ENCODE assay signal across 8 cellular contexts in the genomic region with DNA sequence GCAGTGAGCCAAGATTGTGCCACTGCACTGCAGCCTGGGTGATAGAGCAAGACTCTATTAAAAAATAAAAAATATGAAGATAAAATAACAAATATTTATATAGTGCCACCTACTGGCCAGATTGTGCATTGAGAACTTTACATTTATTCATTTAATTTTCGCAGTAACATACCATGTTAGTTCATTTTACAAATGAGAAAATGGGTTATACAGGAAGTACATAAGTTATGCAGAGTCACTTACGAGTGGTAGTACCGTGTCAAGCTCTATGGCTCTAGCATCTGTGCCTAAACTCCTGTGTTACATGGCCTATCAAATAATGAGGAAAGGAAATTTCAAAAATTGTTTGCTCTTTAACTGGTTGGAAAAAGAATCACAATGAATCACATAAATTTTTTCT. TPM values are rescaled to one million over a fixed set of nuclear protein-coding genes. Genes with fewer than 3 reads are reported as not detected.
A peak's percentile ranks its signal among the peaks of the same experiment; 100 is the strongest.
DNase-seq lines count a peak whose midpoint lies in the region; ATAC-seq and TF ChIP-seq lines count a peak whose summit lies in the region.

No MANE protein-coding gene starts in this region.

- H3K4me1 ChIP-seq in right atrium auricular region: no peaks in the 10 kb centered on the region
- H3K4me1 ChIP-seq in right cardiac atrium (ENCODE audit: control insufficient read depth, insufficient read depth, low read length): no peaks in the 10 kb centered on the region
- H3K4me1 ChIP-seq in PC-3 (ENCODE audit: insufficient read depth, low read length): no peaks in the 10 kb centered on the region

- H3K27ac ChIP-seq in right atrium auricular region: no peak overlapping the region
- H3K27ac ChIP-seq in right cardiac atrium (ENCODE audit: low read length): no peak overlapping the region
- H3K27ac ChIP-seq in PC-3 (ENCODE audit: low read length): no peak overlapping the region

- POLR2A ChIA-PET in PC-3 (lab: Charles Lee; ENCODE audit: unreplicated experiment): no interaction called here

- H3K4me3 ChIP-seq in right atrium auricular region: no peak overlapping the region
- no peak overlapping the region for H3K4me3 ChIP-seq in right cardiac atrium (ENCODE audit: low read length)
- no peak overlapping the region for H3K4me3 ChIP-seq in PC-3 (ENCODE audit: low read length)

- H3K36me3 ChIP-seq in right atrium auricular region (peaks cover 83% of the 10 kb centered on the region), PC-3 (ENCODE audit: low read depth, low read length) (peaks cover 73% of the 10 kb centered on the region)

- no peak overlapping the region for H3K4me2 ChIP-seq in PC-3 (ENCODE audit: low read length)

- no peak overlapping the region for H3K9ac ChIP-seq in PC-3 (ENCODE audit: low read length)

- no peak overlapping the region for H2AFZ ChIP-seq in PC-3 (ENCODE audit: low read length)

- no peak for DNase-seq in right atrium auricular region (ENCODE audit: low spot score)
- DNase-seq in right cardiac atrium: no peak
- peak; percentile 61 for DNase-seq in PC-3
- peak; percentile 12 for DNase-seq in renal cortical epithelial cell (ENCODE audit: low read depth)
- DNase-seq in stimulated activated naive CD4-positive, alpha-beta T cell treated with Interleukin-2 at 50 U/mL for 16 hours (lab: John Stamatoyannopoulos, UW): no peak
- DNase-seq in GOT3 (lab: John Stamatoyannopoulos, UW): no peak

- WGBS in right cardiac atrium: 57% methylated on average over 3 of the region's 3 CpGs

- no peaks in the 10 kb centered on the region for H4K20me1 ChIP-seq in PC-3 (ENCODE audit: low read length)

- H3K9me2 ChIP-seq in PC-3 (replicated peaks; ENCODE audit: low read length): no peaks in the 10 kb centered on the region

- H3K79me2 ChIP-seq in PC-3 (ENCODE audit: low read length): no peaks in the 10 kb centered on the region

- H3K27me3 ChIP-seq in right atrium auricular region (no peaks in the 10 kb centered on the region), right cardiac atrium (ENCODE audit: control insufficient read depth, insufficient read depth) (no peaks in the 10 kb centered on the region), PC-3 (ENCODE audit: low read length) (no peaks in the 10 kb centered on the region)

- intact Hi-C loops in right cardiac atrium (cut with DNase I) (no loop called here), PC-3 (cut with micrococcal nuclease) (loop anchor here (5.0 to 10.0 kb wide), 3 partner anchors 150 to 1853 kb away; a partner anchor contains a TSS)

- CTCF ChIA-PET in PC-3 (lab: Charles Lee): no interaction called here

- BruUV-seq in PC-3 (replicated peaks; lab: Mats Ljungman, UMichigan): no TSS peak

- peak; percentile 54 to 79 for TF ChIP-seq CTCF in right atrium auricular region (IDR thresholded peaks at IDR 0.05)
- peak; percentile 58 for TF ChIP-seq CTCF in PC-3 (conservative IDR thresholded peaks at IDR 0.05; ENCODE audit: low read depth, low read length)

- no peak for ATAC-seq in right cardiac atrium
- ATAC-seq in PC-3: peak; percentile 35
- ATAC-seq in esophagus mucosa: peak; percentile 26
- ATAC-seq in GM19395 (IDR thresholded peaks at IDR 0.05; ENCODE audit: unreplicated experiment): no peak

- H3F3A ChIP-seq in PC-3 (ENCODE audit: low read length, unreplicated experiment): no peaks in the 10 kb centered on the region

- no peaks in the 10 kb centered on the region for H3K9me3 ChIP-seq in right atrium auricular region
- no peaks in the 10 kb centered on the region for H3K9me3 ChIP-seq in right cardiac atrium (ENCODE audit: control insufficient read depth, low read length)
- H3K9me3 ChIP-seq in PC-3 (ENCODE audit: low read length): no peaks in the 10 kb centered on the region

RNA-seq across cellular contexts. Expression of a gene that starts 27.9 kb away (rescaled TPM):
- total RNA-seq in right atrium auricular region (10 to 100 TPM; 11.9 to 13.8 TPM), right cardiac atrium (10 to 100 TPM; 15.6 to 18.9 (median 18.2) TPM), PC-3 (2014; rRNA removed) (33.6 and 37.1 TPM in 2 replicates), esophagus mucosa (25.0 TPM), renal cortical epithelial cell (36.5 and 41.8 TPM in 2 replicates)
- polyA plus RNA-seq in right cardiac atrium: 2.8 TPM

Comparison
In these comparisons a context has a peak if more than half of its experiments do, and no peak if none do; other contexts are left out.
1. DNase-seq: peak in PC-3 (single experiment) and renal cortical epithelial cell (single experiment); none in right atrium auricular region (single experiment), right cardiac atrium (0 of 3), stimulated activated naive CD4-positive, alpha-beta T cell treated with Interleukin-2 at 50 U/mL for 16 hours (single experiment) and GOT3 (single experiment).
2. ATAC-seq: peak in PC-3 (single experiment) and esophagus mucosa (single experiment); none in right cardiac atrium (0 of 2) and GM19395 (single experiment).